In the genomic region with DNA sequence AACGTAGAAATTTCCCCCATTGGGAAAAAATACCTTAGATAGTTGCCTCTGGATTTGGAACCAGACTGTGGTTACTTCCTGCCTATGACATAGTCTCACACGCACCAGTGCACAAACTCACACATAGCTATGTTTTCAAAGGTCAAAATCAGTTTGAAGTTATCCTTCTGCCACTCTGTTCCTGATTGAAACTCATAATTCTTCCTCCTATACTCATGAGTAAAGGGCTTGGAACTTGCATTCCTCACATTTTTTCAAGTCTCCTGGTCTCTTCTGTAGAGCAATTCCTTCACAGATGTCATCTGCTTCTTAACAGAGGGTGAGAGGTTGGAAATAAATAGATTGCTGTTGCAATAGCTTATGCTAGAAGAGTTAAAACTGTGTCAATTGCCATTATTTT, we compare ENCODE assay signal across 12 cellular contexts. TPM values are rescaled to one million over a fixed set of nuclear protein-coding genes. Genes with fewer than 3 reads are reported as not detected.
DNase-seq lines count a peak whose midpoint lies in the region; ATAC-seq and TF ChIP-seq lines count a peak whose summit lies in the region.
"Had no signal": no experiment of that assay in that cellular context is flagged by ENCODE, and none has a peak within 500 bp of the region (broad histone marks: within the 10 kb centered on the region; RNA-seq: fewer than 3 reads in every experiment).

No MANE protein-coding gene starts in this region.

- no peak overlapping the region for H3K4ac ChIP-seq in neuronal stem cell (ENCODE audit: low read length)

- H3K27me3 ChIP-seq in RWPE2 (ENCODE audit: insufficient read depth, poor library complexity, severe bottlenecking) = no peaks in the 10 kb centered on the region
- H3K27me3 ChIP-seq in fibroblast of lung (ENCODE audit: control insufficient read depth, insufficient read depth, low read length) = no peaks in the 10 kb centered on the region
- H3K27me3 ChIP-seq in neuronal stem cell (ENCODE audit: control insufficient read depth in 3 of 3, insufficient read depth in 3 of 3, low read depth in 1 of 3, low read length in 3 of 3) = no peaks in the 10 kb centered on the region

- H3K9me3 ChIP-seq in RWPE2 (ENCODE audit: severe bottlenecking) (no peaks in the 10 kb centered on the region), fibroblast of lung (ENCODE audit: control insufficient read depth, insufficient read depth, low read depth, low read length) (no peaks in the 10 kb centered on the region), neuronal stem cell (replicated peaks in 1 of 2; ENCODE audit: control insufficient read depth in 2 of 2, insufficient read depth in 1 of 2, low read depth in 1 of 2, low read length in 2 of 2) (no peaks in the 10 kb centered on the region)

- H3K4me3 ChIP-seq in RWPE2 (ENCODE audit: severe bottlenecking) (no peak overlapping the region), fibroblast of lung (replicated peaks in 1 of 4; ENCODE audit: control extremely low read depth in 1 of 4, insufficient read depth in 1 of 4, low read depth in 3 of 4, low read length in 4 of 4) (no peak overlapping the region), neuronal stem cell (ENCODE audit: low read length in 2 of 2) (no peak overlapping the region)
- H3K4me3 ChIP-seq: SK-N-MC had no signal

- H3K14ac ChIP-seq in neuronal stem cell (ENCODE audit: low read length) = no peak overlapping the region

- H2AFZ ChIP-seq in fibroblast of lung (ENCODE audit: low read length) (no peak overlapping the region), neuronal stem cell (ENCODE audit: low read length) (peak overlapping the region; percentile 12)

- H2AK5ac ChIP-seq in neuronal stem cell (ENCODE audit: low read depth, low read length) = no peak overlapping the region

- DNase-seq in EH (ENCODE audit: low read depth) (peak; percentile 97), RWPE2 (ENCODE audit: low spot score) (no peak), fibroblast of lung (ENCODE audit: low read depth in 2 of 2) (peak; percentile 42 to 96), neuronal stem cell (ENCODE audit: low spot score) (no peak), left cardiac atrium (no peak), germinal center (ENCODE audit: low spot score) (no peak), NCI-H2107 treated with DMSO at 0.1 percent for 48 hours (lab: John Stamatoyannopoulos, UW; ENCODE audit: unreplicated experiment) (no peak), RKO (ENCODE audit: low spot score) (no peak)
- DNase-seq: activated CD4-positive, alpha-beta memory T cell treated with anti-CD3 and anti-CD28 coated beads for 36 hours; activated naive CD8-positive, alpha-beta T cell treated with anti-CD3 and anti-CD28 coated beads for 36 hours; NCI-H446 had no signal

- H3K27ac ChIP-seq in RWPE2 (ENCODE audit: poor library complexity, severe bottlenecking) = peak overlapping the region; percentile 76
- H3K27ac ChIP-seq in fibroblast of lung (ENCODE audit: insufficient read depth, low read length) = peak overlapping the region; percentile 41
- no peak overlapping the region for H3K27ac ChIP-seq in neuronal stem cell (replicated peaks; ENCODE audit: low read length)
- H3K27ac ChIP-seq: SK-N-MC had no signal

- peak; percentile 85 for ATAC-seq in RWPE2 (ENCODE audit: low read depth)
- ATAC-seq in left cardiac atrium = no peak

- no CpG with 5 or more reads among the region's 2 CpGs for WGBS in neuronal stem cell (ENCODE audit: extremely low coverage in 2 of 2, insufficient read length in 2 of 2, insufficient replicate concordance in 1 of 2), 2 donors

- intact Hi-C loops in left cardiac atrium (cut with DNase I) = no loop called here

- H2BK15ac ChIP-seq in neuronal stem cell (ENCODE audit: low read length) = no peak overlapping the region

- no peak overlapping the region for H4K8ac ChIP-seq in neuronal stem cell (ENCODE audit: low read depth, low read length)

- H3K9ac ChIP-seq in fibroblast of lung (ENCODE audit: insufficient read depth, low read length) = no peak overlapping the region
- H3K9ac ChIP-seq in neuronal stem cell (ENCODE audit: low read depth, low read length, poor library complexity) = no peak overlapping the region

- no peaks in the 10 kb centered on the region for H3K79me1 ChIP-seq in neuronal stem cell (ENCODE audit: low read depth, low read length)

- peaks cover 9% of the 10 kb centered on the region for H3K4me1 ChIP-seq in RWPE2 (ENCODE audit: insufficient read depth, poor library complexity, severe bottlenecking)
- H3K4me1 ChIP-seq in fibroblast of lung (ENCODE audit: control insufficient read depth, extremely low read depth, insufficient read depth, low read length) = peaks cover 10% of the 10 kb centered on the region
- peaks cover 0 to 4% of the 10 kb centered on the region in 2 donors for H3K4me1 ChIP-seq in neuronal stem cell (ENCODE audit: control insufficient read depth in 2 of 2, insufficient read depth in 1 of 2, low read depth in 1 of 2, low read length in 2 of 2)

- H3K36me3 ChIP-seq in RWPE2 (ENCODE audit: low read depth) (no peaks in the 10 kb centered on the region), fibroblast of lung (ENCODE audit: control insufficient read depth, insufficient read depth, low read length) (no peaks in the 10 kb centered on the region), neuronal stem cell (replicated peaks in 1 of 2; ENCODE audit: control insufficient read depth in 2 of 2, insufficient read depth in 2 of 2, low read length in 2 of 2) (no peaks in the 10 kb centered on the region)

- no peak for TF ChIP-seq CTCF in RWPE2 (IDR thresholded peaks at IDR 0.05; ENCODE audit: poor library complexity, severe bottlenecking)
- no peak for TF ChIP-seq CTCF in fibroblast of lung (conservative IDR thresholded peaks at IDR 0.05 in 1 of 2, IDR thresholded peaks at IDR 0.05 in 1 of 2; ENCODE audit: low read depth in 1 of 2, low read length in 2 of 2)

- H3K79me2 ChIP-seq in fibroblast of lung (ENCODE audit: control insufficient read depth, insufficient read depth, low read length) = no peaks in the 10 kb centered on the region

- no peak overlapping the region for H2BK5ac ChIP-seq in neuronal stem cell (ENCODE audit: low read length)

- no peaks in the 10 kb centered on the region for H4K20me1 ChIP-seq in fibroblast of lung (ENCODE audit: control insufficient read depth, extremely low read depth, insufficient read depth, low read length)

- no peak overlapping the region for H3K18ac ChIP-seq in neuronal stem cell (ENCODE audit: low read length)

- H2BK120ac ChIP-seq in neuronal stem cell (ENCODE audit: low read depth, low read length) = no peak overlapping the region

- no peak overlapping the region for H3K23ac ChIP-seq in neuronal stem cell (ENCODE audit: low read depth, low read length, poor library complexity)

- no peak overlapping the region for H3K4me2 ChIP-seq in fibroblast of lung (ENCODE audit: extremely low read depth, insufficient read depth, low read length)
- H3K4me2 ChIP-seq in neuronal stem cell (ENCODE audit: insufficient read depth, low read length, poor library complexity, severe bottlenecking) = no peak overlapping the region

- no peak overlapping the region for H2BK12ac ChIP-seq in neuronal stem cell (ENCODE audit: low read length)

- no peak overlapping the region for H4K91ac ChIP-seq in neuronal stem cell (ENCODE audit: low read depth, low read length, poor library complexity)

RNA-seq across cellular contexts. Expression of gene POSTN, which starts 18.6 kb away (rescaled TPM):
- total RNA-seq in fibroblast of lung (38.0 and 221 TPM in 2 replicates), left cardiac atrium (100 to 1,000 TPM in 1 of 2 donors, 10 to 100 TPM in 1; 18.0 to 236 TPM)
- 526 and 1,141 TPM in 2 replicates for polyA plus RNA-seq in fibroblast of lung
- 266 and 548 TPM in 2 replicates for polyA plus RNA-seq in fibroblast of lung (2012)
- polyA minus RNA-seq in fibroblast of lung (ENCODE audit: low replicate concordance) = 47.4 and 65.8 TPM in 2 replicates
- not detected for polyA plus RNA-seq in neuronal stem cell (2013, experiment 1 of 2)
- not detected for polyA plus RNA-seq in neuronal stem cell (2013, experiment 2 of 2)
- total RNA-seq: activated CD4-positive, alpha-beta memory T cell treated with anti-CD3 and anti-CD28 coated beads for 36 hours; activated naive CD8-positive, alpha-beta T cell treated with anti-CD3 and anti-CD28 coated beads for 36 hours had no signal

Comparison
In these comparisons a context has a peak if more than half of its experiments do, and no peak if none do; other contexts are left out.
1. DNase-seq: peak in EH (single experiment) and fibroblast of lung (2 of 2); none in RWPE2 (single experiment), neuronal stem cell (single experiment), left cardiac atrium (single experiment), germinal center (single experiment), NCI-H2107 treated with DMSO at 0.1 percent for 48 hours (single experiment) and RKO (single experiment).